Comparison of ENCODE assay signal across 8 cellular contexts in genomic region chr5:140548300-140548688, GRCh38. TPM values are rescaled to one million over a fixed set of nuclear protein-coding genes. Genes with fewer than 3 reads are reported as not detected.
DNase-seq lines count a peak whose midpoint lies in the region; ATAC-seq, FAIRE-seq and TF ChIP-seq lines count a peak whose summit lies in the region.

No MANE protein-coding gene starts in this region.

- ATAC-seq in Panc1: peak; percentile 23
- peak in 2 of 4 donors; percentile 53 to 68 for ATAC-seq in psoas muscle
- no peak for ATAC-seq in GM21619 (IDR thresholded peaks at IDR 0.05; ENCODE audit: unreplicated experiment)

- no peak for DNase-seq in GM12891 (ENCODE audit: insufficient read length, low spot score)
- no peak for DNase-seq in Panc1 (ENCODE audit: low read depth, low spot score)
- DNase-seq in fibroblast of pulmonary artery (ENCODE audit: low read depth): no peak
- DNase-seq in psoas muscle: no peak
- DNase-seq in stimulated activated naive CD4-positive, alpha-beta T cell treated with Interleukin-2 at 50 U/mL for 16 hours (lab: John Stamatoyannopoulos, UW): no peak
- no peak for DNase-seq in SHP77 (lab: John Stamatoyannopoulos, UW)
- DNase-seq in HPDE6-E6E7 (ENCODE audit: extremely low spot score): no peak

- H3K4me1 ChIP-seq in Panc1 (ENCODE audit: control insufficient read depth, insufficient read depth, low read length) (peaks cover 34% of the 10 kb centered on the region), psoas muscle (peaks cover 43% of the 10 kb centered on the region)

- in situ Hi-C loops in Panc1 (cut with HindIII; ENCODE audit: low pct_unique_long_range_greater_than_20kb, low sequenced_read_pairs): no loop called here

- no TSS peak for BruUV-seq in Panc1 (replicated peaks; lab: Mats Ljungman, UMichigan)

- no peak for FAIRE-seq in GM12891 (lab: Jason Lieb, UNC)

- H3K27ac ChIP-seq in Panc1 (ENCODE audit: low read length) (peak overlapping the region; percentile 76), psoas muscle (peak overlapping the region; percentile 98)

- H3K4me3 ChIP-seq in Panc1 (ENCODE audit: low read depth in 2 of 2, low read length in 2 of 2): peak overlapping the region; percentile 25 to 53
- H3K4me3 ChIP-seq in fibroblast of pulmonary artery (replicated peaks; ENCODE audit: low read depth, low read length): peak overlapping the region; percentile 51
- H3K4me3 ChIP-seq in psoas muscle: peak overlapping the region; percentile 67

- H3K27me3 ChIP-seq in Panc1 (ENCODE audit: control insufficient read depth, insufficient read depth, low read length) (no peaks in the 10 kb centered on the region), psoas muscle (ENCODE audit: insufficient read depth in 3 of 3, low read length in 2 of 3) (no peaks in the 10 kb centered on the region)

- H3K36me3 ChIP-seq in Panc1 (ENCODE audit: control insufficient read depth, insufficient read depth, low read length) (peaks cover 10% of the 10 kb centered on the region; the same call in 1 of the 2 replicates), psoas muscle (ENCODE audit: insufficient read depth in 1 of 2, low read depth in 1 of 2) (peaks cover 4 to 63% of the 10 kb centered on the region in 2 donors)

- CTCF ChIA-PET in Panc1 (lab: Charles Lee): no interaction called here

- no peak; the same call in none of the 2 replicates for TF ChIP-seq POLR2A in GM12891 (IDR thresholded peaks at IDR 0.05; ENCODE audit: low read depth, low read length)

- POLR2A ChIA-PET in Panc1 (lab: Charles Lee): interaction anchor here (0.5 to 1.1 kb wide), 2 partner anchors 8 to 133 kb away, joined by 3 to 6 read pairs; no protein-coding TSS in a partner anchor

- 0 to 4% (median 0%) methylated on average over 5 of the region's 5 CpGs for WGBS in psoas muscle, 3 donors

- no peaks in the 10 kb centered on the region for H3K9me3 ChIP-seq in Panc1 (ENCODE audit: control insufficient read depth, insufficient read depth, low read depth, low read length)
- H3K9me3 ChIP-seq in psoas muscle: no peaks in the 10 kb centered on the region

- no peak for TF ChIP-seq CTCF in Panc1 (IDR thresholded peaks at IDR 0.05)
- TF ChIP-seq CTCF in fibroblast of pulmonary artery (IDR thresholded peaks at IDR 0.05; ENCODE audit: low read length, missing control alignments): no peak
- no peak for TF ChIP-seq CTCF in psoas muscle (IDR thresholded peaks at IDR 0.05)

- intact Hi-C loops in Panc1 (cut with micrococcal nuclease; ENCODE audit: unreplicated experiment): no loop called here
- intact Hi-C loops in psoas muscle (cut with DNase I): no loop called here

TF ChIP-seq in GM12891, 5 proteins besides CTCF, POLR2A, EP300 and RAD21:
- no peak for TF ChIP-seq TAF1 (IDR thresholded peaks at IDR 0.05; ENCODE audit: low read depth, low read length)
- TF ChIP-seq POLR2AphosphoS5 (IDR thresholded peaks at IDR 0.05; ENCODE audit: low read depth, low read length): peak; percentile 9; the same call in 1 of the 2 replicates

RNA-seq across cellular contexts. Expression of gene EIF4EBP3, which starts 0.8 kb away (rescaled TPM):
- 10.9 TPM for polyA plus RNA-seq in GM12891 (2012; ENCODE audit: low read depth, missing spikeins)
- total RNA-seq in Panc1 (2021; ENCODE audit: unreplicated experiment): 8.6 TPM
- polyA plus RNA-seq in Panc1 (2012; ENCODE audit: insufficient read length): 11.1 TPM
- total RNA-seq in psoas muscle: 100 to 1,000 TPM in 1 of 4 donors, 10 to 100 TPM in 3; 31.7 to 116 (median 40.5) TPM
- polyA plus RNA-seq in psoas muscle: 10 to 100 TPM; 43.8 to 81.8 (median 64.2) TPM

RNA-seq across cellular contexts. Expression of gene SRA1, which starts 9.0 kb away (rescaled TPM):
- 49.6 TPM for polyA plus RNA-seq in GM12891 (2012; ENCODE audit: low read depth, missing spikeins)
- total RNA-seq in Panc1 (2021; ENCODE audit: unreplicated experiment) (52.0 TPM), psoas muscle (10 to 100 TPM; 33.4 to 58.5 (median 37.6) TPM)
- 74.7 TPM for polyA plus RNA-seq in Panc1 (2012; ENCODE audit: insufficient read length)
- 10 to 100 TPM; 36.9 to 78.0 (median 58.6) TPM for polyA plus RNA-seq in psoas muscle

RNA-seq across cellular contexts. Expression of gene APBB3, which starts 16.1 kb away (rescaled TPM):
- 16.6 TPM for polyA plus RNA-seq in GM12891 (2012; ENCODE audit: low read depth, missing spikeins)
- total RNA-seq in Panc1 (2021; ENCODE audit: unreplicated experiment) (28.6 TPM), psoas muscle (10 to 100 TPM in 3 of 4 donors, 1 to 10 TPM in 1; 9.5 to 25.4 (median 16.4) TPM)
- 23.2 TPM for polyA plus RNA-seq in Panc1 (2012; ENCODE audit: insufficient read length)
- polyA plus RNA-seq in psoas muscle: 1 to 10 TPM; 4.3 to 7.6 (median 6.6) TPM

RNA-seq across cellular contexts. Expression of gene SLC35A4, which starts 16.3 kb away (rescaled TPM):
- 102 TPM for polyA plus RNA-seq in GM12891 (2012; ENCODE audit: low read depth, missing spikeins)
- total RNA-seq in Panc1 (2021; ENCODE audit: unreplicated experiment) (96.7 TPM), psoas muscle (100 to 1,000 TPM in 3 of 4 donors, 10 to 100 TPM in 1; 95.7 to 129 (median 117) TPM)
- 96.7 TPM for polyA plus RNA-seq in Panc1 (2012; ENCODE audit: insufficient read length)
- 100 to 1,000 TPM in 1 of 3 donors, 10 to 100 TPM in 2; 49.9 to 149 (median 99.6) TPM for polyA plus RNA-seq in psoas muscle
